In the genomic region with DNA sequence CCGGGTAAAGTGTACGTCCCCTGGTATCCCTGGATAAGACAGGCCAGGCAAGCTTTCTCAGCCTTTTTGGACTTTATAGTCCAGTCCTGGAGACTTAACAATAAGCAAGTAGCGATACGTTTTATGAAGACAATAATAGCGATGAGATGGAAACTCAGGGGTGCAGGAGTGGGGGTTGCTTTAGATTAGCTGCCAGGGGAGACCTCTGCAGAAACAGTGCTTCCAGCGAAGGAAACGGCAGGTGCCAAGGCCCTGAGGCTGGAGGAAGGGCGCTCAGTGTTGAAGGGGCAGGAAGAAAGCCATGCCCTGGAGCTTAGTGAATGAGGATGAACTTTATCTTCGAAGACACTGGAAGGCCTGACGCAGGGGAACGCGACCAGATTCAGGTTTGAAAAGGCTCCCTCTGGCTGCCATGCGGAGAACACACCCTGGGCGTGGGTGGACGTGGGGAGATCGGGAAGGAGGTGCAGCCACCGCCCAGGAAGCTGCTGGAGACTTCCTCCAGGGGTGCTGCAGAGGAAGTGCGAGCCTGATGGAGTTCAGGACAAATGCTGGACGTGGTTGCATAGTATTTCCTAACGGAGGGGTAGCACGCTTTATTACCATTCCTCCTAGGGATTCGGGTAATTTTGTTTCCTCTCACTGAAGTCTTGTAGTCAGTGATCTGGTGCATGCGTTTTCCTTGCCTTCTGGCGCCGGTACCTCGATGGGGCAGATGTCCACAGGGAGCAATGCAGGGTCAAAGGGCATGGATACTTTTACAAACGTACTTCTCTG, we compare ENCODE assay signal across 9 cellular contexts. TPM values are rescaled to one million over a fixed set of nuclear protein-coding genes. Genes with fewer than 3 reads are reported as not detected.
DNase-seq lines count a peak whose midpoint lies in the region; ATAC-seq, FAIRE-seq and TF ChIP-seq lines count a peak whose summit lies in the region.
"Had no signal": no experiment of that assay in that cellular context is flagged by ENCODE, and none has a peak within 500 bp of the region (broad histone marks: within the 10 kb centered on the region; RNA-seq: fewer than 3 reads in every experiment).

No MANE protein-coding gene starts in this region.

- CTCF ChIA-PET in H1 (lab: Charles Lee; ENCODE audit: partially characterized antibody) = interaction anchor here (0.6 to 13.3 kb wide), 22 partner anchors 8 to 380 kb away, joined by 3 to 141 read pairs (median 4); partner anchors contain the start of genes AACS and UBC

- H2BK5ac ChIP-seq in H1 (ENCODE audit: low read depth, low read length) = peak overlapping the region; percentile 57; the same call in 1 of the 2 replicates

- H3K27ac ChIP-seq in H1 (ENCODE audit: low read depth, low read length) = 0 out of 2 replicates have a peak overlapping the region, but pooled peaks have one; percentile 98

- no peak overlapping the region for H4K5ac ChIP-seq in H1 (ENCODE audit: insufficient read length, low read depth, low read length)

- FAIRE-seq in H1 (lab: Jason Lieb, UNC) = peak; percentile 24

- peak; percentile 45 to 52 for TF ChIP-seq RAD21 in H1 (IDR thresholded peaks at IDR 0.05 in 1 of 2, conservative IDR thresholded peaks at IDR 0.05 in 1 of 2; ENCODE audit: low read depth in 2 of 2, low read length in 2 of 2)

- no peak overlapping the region for H2BK120ac ChIP-seq in H1 (replicated peaks; ENCODE audit: low read depth, low read length)

- H3K27me3 ChIP-seq in H1 (replicated peaks in 1 of 4; ENCODE audit: control insufficient read depth in 3 of 4, extremely low read depth in 1 of 4, insufficient read depth in 3 of 4, low read length in 3 of 4) = no peaks in the 10 kb centered on the region

- no peak for TF ChIP-seq EP300 in H1 (IDR thresholded peaks at IDR 0.05; ENCODE audit: borderline replicate concordance in 1 of 2, low read depth in 2 of 2, low read length in 2 of 2)

- H3K4me2 ChIP-seq in H1 (ENCODE audit: insufficient read depth in 1 of 2, low read depth in 2 of 2, low read length in 2 of 2) = peak overlapping the region; percentile 74 to 94

- H3K4ac ChIP-seq in H1 (replicated peaks; ENCODE audit: insufficient read length, low read depth, low read length) = peak overlapping the region; percentile 74

- no peak overlapping the region for H3K9ac ChIP-seq in H1 (replicated peaks in 1 of 4; ENCODE audit: extremely low read depth in 1 of 4, low read depth in 3 of 4, low read length in 3 of 4)

- no peaks in the 10 kb centered on the region; the same call in 1 of the 2 replicates for H3K79me1 ChIP-seq in H1 (ENCODE audit: low read depth, low read length)

- H3K9me3 Mint-ChIP-seq in mesothelial cell of epicardium = no peaks in the 10 kb centered on the region
- H3K9me3 Mint-ChIP-seq: IgD-negative memory B cell had no signal

- H3K56ac ChIP-seq in H1 (replicated peaks; ENCODE audit: insufficient read length, low read depth, low read length) = no peak overlapping the region

- H4K91ac ChIP-seq in H1 (replicated peaks; ENCODE audit: insufficient read length, low read length) = peak overlapping the region; percentile 52

- no peak overlapping the region for H3K4me3 Mint-ChIP-seq in mesothelial cell of epicardium
- H3K4me3 Mint-ChIP-seq: IgD-negative memory B cell had no signal

- H3K23me2 ChIP-seq in H1 (ENCODE audit: low read depth, low read length) = peaks cover 4% of the 10 kb centered on the region; the same call in 1 of the 2 replicates

- peak in 1 of 2 experiments; percentile 10; a peak in 1 of 3 replicates for TF ChIP-seq POLR2A in H1 (IDR thresholded peaks at IDR 0.05; ENCODE audit: control extremely low read depth in 1 of 2, low read depth in 2 of 2, low read length in 2 of 2)

- H3K79me2 ChIP-seq in H1 (ENCODE audit: control insufficient read depth in 1 of 2, insufficient read depth in 2 of 2, low read length in 2 of 2) = no peaks in the 10 kb centered on the region

- TF ChIP-seq CTCF in AG09309 (IDR thresholded peaks at IDR 0.05; ENCODE audit: control insufficient read depth, insufficient read depth, low read depth, low read length, missing control alignments) = peak; percentile 87
- TF ChIP-seq CTCF in H1 (IDR thresholded peaks at IDR 0.05; ENCODE audit: control extremely low read depth in 1 of 3, insufficient read depth in 1 of 3, low read depth in 1 of 3, low read length in 3 of 3) = peak; percentile 85 to 97 (median 87)
- peak; percentile 75 for TF ChIP-seq CTCF in mesothelial cell of epicardium (IDR thresholded peaks at IDR 0.05; ENCODE audit: unreplicated experiment)

- no peak overlapping the region for H3K18ac ChIP-seq in H1 (ENCODE audit: extremely low read depth, low read length)

- H4K20me1 ChIP-seq in H1 (replicated peaks in 1 of 2; ENCODE audit: control insufficient read depth in 1 of 2, insufficient read depth in 2 of 2, low read length in 2 of 2) = no peaks in the 10 kb centered on the region

- H2BK12ac ChIP-seq in H1 (ENCODE audit: low read depth, low read length) = no peak overlapping the region

- H3K27me3 Mint-ChIP-seq in mesothelial cell of epicardium (ENCODE audit: low read depth) = no peaks in the 10 kb centered on the region
- H3K27me3 Mint-ChIP-seq: IgD-negative memory B cell had no signal

- H3K27ac Mint-ChIP-seq in mesothelial cell of epicardium = no peak overlapping the region
- H3K27ac Mint-ChIP-seq: IgD-negative memory B cell had no signal

- peak overlapping the region; percentile 1; the same call in 1 of the 2 replicates for H2BK20ac ChIP-seq in H1 (ENCODE audit: low read length)

- H3K4me3 ChIP-seq in AG09309 (ENCODE audit: control insufficient read depth, low read depth, low read length) (peak overlapping the region; percentile 2), H1 (ENCODE audit: extremely low read depth in 1 of 4, insufficient read depth in 2 of 4, low read depth in 3 of 4, low read length in 4 of 4) (peak overlapping the region; percentile 64 to 83 (median 72); a peak in 6 of 8 replicates)

- no peak overlapping the region for H3K14ac ChIP-seq in H1 (ENCODE audit: insufficient read length)

- H3K9me3 ChIP-seq in H1 (ENCODE audit: insufficient read depth in 2 of 2, low read depth in 1 of 2, low read length in 1 of 2) = no peaks in the 10 kb centered on the region

- peaks cover 0 to 4% (median 2%) of the 10 kb centered on the region in 4 experiments; a peak in 2 of 7 replicates for H3K4me1 ChIP-seq in H1 (replicated peaks in 1 of 4; ENCODE audit: control insufficient read depth in 3 of 4, insufficient read depth in 4 of 4, low read length in 3 of 4)

- 48% methylated on average over 27 of the region's 27 CpGs; no CpG with 5 or more reads in 1 of the 2 experiments for WGBS in H1 (ENCODE audit: extremely low coverage in 1 of 2, insufficient coverage in 1 of 2, insufficient read length in 1 of 2, insufficient replicate concordance in 2 of 2, low coverage in 1 of 2, low lambda C conversion rate in 2 of 2, missing lambda C conversion rate in 1 of 2), 2 experiments

- no peak overlapping the region for H2AK5ac ChIP-seq in H1 (ENCODE audit: low read depth, low read length)

- no peak overlapping the region; the same call in 1 of the 2 replicates for H2BK15ac ChIP-seq in H1 (ENCODE audit: low read length)

- H4K8ac ChIP-seq in H1 (ENCODE audit: extremely low read depth, insufficient read depth, low read length) = no peak overlapping the region

- peaks cover 7% of the 10 kb centered on the region for H3K36me3 Mint-ChIP-seq in mesothelial cell of epicardium

- H2AFZ ChIP-seq in H1 (ENCODE audit: low read length) = no peak overlapping the region

- peaks cover 10% of the 10 kb centered on the region for H3K4me1 Mint-ChIP-seq in mesothelial cell of epicardium

- peak; percentile 52 for DNase-seq in AG09309 (ENCODE audit: low read depth)
- peak; percentile 76 for DNase-seq in activated CD4-positive, alpha-beta T cell treated with anti-CD3 and anti-CD28 coated beads, Interleukin-2, amount 50 U/mL, for 1 hour
- peak; percentile 85 to 88 for DNase-seq in H1 (ENCODE audit: low read depth in 1 of 2, low spot score in 2 of 2)
- DNase-seq in mesothelial cell of epicardium (ENCODE audit: low spot score in 2 of 2, unreplicated experiment in 2 of 2) = peak; percentile 64 to 83
- DNase-seq in stimulated activated CD8-positive, alpha-beta memory T cell treated with anti-CD3 and anti-CD28 coated beads, Interleukin-4, amount 100 ng/mL, for 1 hour (ENCODE audit: low read depth in 2 of 2, low spot score in 1 of 2) = peak; percentile 48 to 64
- DNase-seq in COR-L47 (lab: John Stamatoyannopoulos, UW) = no peak

- H3K36me3 ChIP-seq in H1 (ENCODE audit: control insufficient read depth in 2 of 4, insufficient read depth in 4 of 4, low read length in 3 of 4) = peaks cover 0 to 3% (median 0%) of the 10 kb centered on the region in 4 experiments; a peak in 2 of 8 replicates

- POLR2A ChIA-PET in H1 (lab: Charles Lee; ENCODE audit: partially characterized antibody) = interaction anchor here (0.9 to 12.1 kb wide), 12 partner anchors 9 to 124 kb away, joined by 3 to 250 read pairs (median 6); partner anchors contain the start of genes BRI3BP and UBC

- ATAC-seq in GM19328 (IDR thresholded peaks at IDR 0.05; ENCODE audit: unreplicated experiment) (peak; percentile 16), HG03520 (IDR thresholded peaks at IDR 0.05; ENCODE audit: unreplicated experiment) (peak; percentile 35)

- no peak overlapping the region for H3K23ac ChIP-seq in H1 (ENCODE audit: insufficient read length)

RNA-seq across cellular contexts. Expression of gene UBC, which starts 26.1 kb away (rescaled TPM):
- 559 and 571 TPM in 2 replicates for total RNA-seq in H1 (2021; fragmentation: NEBNext Ultra II Directional; extraction: Animal tissue kit (Norgen Biotek cat#: 25700))
- polyA plus RNA-seq in H1 (2011; rRNA removed) = 366 and 749 TPM in 2 replicates
- 933 TPM for polyA plus RNA-seq in H1 (2011; cell fraction: cytosol; rRNA removed)
- 730 TPM for polyA plus RNA-seq in H1 (2011; cell fraction: nucleus; rRNA removed)
- 760 to 816 TPM (median 784 TPM) in 4 replicates for polyA plus RNA-seq in H1 (2012, experiment 1 of 2)
- 361 TPM for polyA plus RNA-seq in H1 (2012, experiment 2 of 2)
- 525 TPM for polyA plus RNA-seq in H1 (2013, experiment 1 of 2)
- 524 TPM for polyA plus RNA-seq in H1 (2013, experiment 2 of 2)
- polyA minus RNA-seq in H1 (2011; rRNA and poly(A)+ RNA removed) = 622 and 655 TPM in 2 replicates
- polyA minus RNA-seq in H1 (2011; cell fraction: cytosol; rRNA and poly(A)+ RNA removed) = 263 TPM
- polyA minus RNA-seq in H1 (2011; cell fraction: nucleus; rRNA and poly(A)+ RNA removed) = 233 TPM
- total RNA-seq in mesothelial cell of epicardium = 718 to 741 TPM (median 720 TPM) in 3 replicates

RNA-seq across cellular contexts. Expression of gene DHX37, which starts 48.4 kb away (rescaled TPM):
- total RNA-seq in H1 (2021; fragmentation: NEBNext Ultra II Directional; extraction: Animal tissue kit (Norgen Biotek cat#: 25700)) = 46.2 and 47.3 TPM in 2 replicates
- 17.0 and 30.5 TPM in 2 replicates for polyA plus RNA-seq in H1 (2011; rRNA removed)
- 18.7 TPM for polyA plus RNA-seq in H1 (2011; cell fraction: cytosol; rRNA removed)
- polyA plus RNA-seq in H1 (2011; cell fraction: nucleus; rRNA removed) = 50.5 TPM
- 26.1 to 33.7 TPM (median 30.3 TPM) in 4 replicates for polyA plus RNA-seq in H1 (2012, experiment 1 of 2)
- polyA plus RNA-seq in H1 (2012, experiment 2 of 2) = 33.1 TPM
- 17.9 TPM for polyA plus RNA-seq in H1 (2013, experiment 1 of 2)
- 16.1 TPM for polyA plus RNA-seq in H1 (2013, experiment 2 of 2)
- polyA minus RNA-seq in H1 (2011; rRNA and poly(A)+ RNA removed) = 22.0 and 23.8 TPM in 2 replicates
- 22.6 TPM for polyA minus RNA-seq in H1 (2011; cell fraction: cytosol; rRNA and poly(A)+ RNA removed)
- polyA minus RNA-seq in H1 (2011; cell fraction: nucleus; rRNA and poly(A)+ RNA removed) = 29.6 TPM
- 22.7 to 23.4 TPM (median 23.4 TPM) in 3 replicates for total RNA-seq in mesothelial cell of epicardium

RNA-seq across cellular contexts. Expression of gene BRI3BP, which starts 52.9 kb away (rescaled TPM):
- 13.4 and 14.2 TPM in 2 replicates for total RNA-seq in H1 (2021; fragmentation: NEBNext Ultra II Directional; extraction: Animal tissue kit (Norgen Biotek cat#: 25700))
- polyA plus RNA-seq in H1 (2011; rRNA removed) = 5.0 and 5.4 TPM in 2 replicates
- polyA plus RNA-seq in H1 (2011; cell fraction: cytosol; rRNA removed) = 4.6 TPM
- 3.0 TPM for polyA plus RNA-seq in H1 (2011; cell fraction: nucleus; rRNA removed)
- 5.2 to 6.8 TPM (median 5.7 TPM) in 4 replicates for polyA plus RNA-seq in H1 (2012, experiment 1 of 2)
- polyA plus RNA-seq in H1 (2012, experiment 2 of 2) = 2.8 TPM
- 11.2 TPM for polyA plus RNA-seq in H1 (2013, experiment 1 of 2)
- polyA plus RNA-seq in H1 (2013, experiment 2 of 2) = 12.8 TPM
- polyA minus RNA-seq in H1 (2011; rRNA and poly(A)+ RNA removed) = 7.6 and 9.6 TPM in 2 replicates
- polyA minus RNA-seq in H1 (2011; cell fraction: cytosol; rRNA and poly(A)+ RNA removed) = 6.7 TPM
- 5.4 TPM for polyA minus RNA-seq in H1 (2011; cell fraction: nucleus; rRNA and poly(A)+ RNA removed)
- total RNA-seq in mesothelial cell of epicardium = 6.9 to 7.5 TPM (median 7.2 TPM) in 3 replicates
